Comparison of ENCODE assay signal across 25 cellular contexts in the genomic region with DNA sequence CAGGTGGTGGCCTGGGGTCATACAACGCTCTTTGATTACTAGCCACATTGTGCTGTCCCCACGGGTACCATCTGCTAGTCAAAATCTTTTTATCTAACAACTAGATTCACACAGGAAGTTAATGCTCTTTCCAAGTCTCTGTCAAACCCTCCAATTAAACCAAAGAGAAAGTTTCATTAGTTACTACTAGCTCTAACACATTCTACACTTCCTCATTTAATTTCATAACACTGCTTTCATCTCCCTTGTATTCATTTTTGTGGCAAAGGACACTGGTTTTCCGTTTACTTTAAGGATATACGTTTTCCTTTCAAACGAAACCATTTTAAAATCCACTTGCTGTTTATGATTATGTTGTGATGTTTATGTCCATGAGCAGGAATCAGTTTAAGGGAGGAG. TPM values are rescaled to one million over a fixed set of nuclear protein-coding genes. Genes with fewer than 3 reads are reported as not detected.
DNase-seq lines count a peak whose midpoint lies in the region; ATAC-seq, FAIRE-seq and TF ChIP-seq lines count a peak whose summit lies in the region.
"Had no signal": no experiment of that assay in that cellular context is flagged by ENCODE, and none has a peak within 500 bp of the region (broad histone marks: within the 10 kb centered on the region; RNA-seq: fewer than 3 reads in every experiment).

No MANE protein-coding gene starts in this region.

- no peak for ATAC-seq in psoas muscle
- ATAC-seq: PC-3 had no signal

- no peak overlapping the region for H3K4me3 Mint-ChIP-seq in T-helper 1 cell treated with Interleukin-12 subunit alpha and Interleukin-12 subunit beta and Interleukin-4 antibody, amounts not matched to agents 30 μg/mL and 1 μg/mL, for 36 hours
- H3K4me3 Mint-ChIP-seq in activated naive CD8-positive, alpha-beta T cell = no peak overlapping the region

- 58 to 73% (median 63%) methylated on average over 5 of the region's 5 CpGs for WGBS in psoas muscle, 3 donors

- H3K4me3 ChIP-seq in psoas muscle = peak overlapping the region; percentile 34
- H3K4me3 ChIP-seq in coronary artery = no peak overlapping the region
- H3K4me3 ChIP-seq: testis had no signal

- DNase-seq in T-helper 1 cell = no peak
- peak; percentile 8 to 75 for DNase-seq in NOMO-1 (lab: John Stamatoyannopoulos, UW; ENCODE audit: unreplicated experiment in 2 of 2)
- DNase-seq in psoas muscle = no peak
- no peak for DNase-seq in RCC 7860 (ENCODE audit: low spot score)
- no peak for DNase-seq in coronary artery (ENCODE audit: low spot score)
- no peak for DNase-seq in NCI-H2107 (lab: John Stamatoyannopoulos, UW)
- DNase-seq: activated CD4-positive, alpha-beta T cell treated with anti-CD3 and anti-CD28 coated beads for 48 hours; aorta; COR-L47; erythroblast; GDM1; KG1; kidney; NCI-H146; NCI-H446; PC-3; testis had no signal

- peaks cover 6 to 67% of the 10 kb centered on the region in 2 donors for H3K36me3 ChIP-seq in psoas muscle (ENCODE audit: insufficient read depth in 1 of 2, low read depth in 1 of 2)

- H3K4me1 ChIP-seq in psoas muscle = peaks cover 39% of the 10 kb centered on the region

- no peaks in the 10 kb centered on the region for H3K9me3 ChIP-seq in psoas muscle
- H3K9me3 ChIP-seq: testis had no signal

- no peaks in the 10 kb centered on the region for H3K27me3 Mint-ChIP-seq in T-helper 1 cell treated with Interleukin-12 subunit alpha and Interleukin-12 subunit beta and Interleukin-4 antibody, amounts not matched to agents 30 μg/mL and 1 μg/mL, for 36 hours (ENCODE audit: low read depth)
- no peaks in the 10 kb centered on the region for H3K27me3 Mint-ChIP-seq in activated naive CD8-positive, alpha-beta T cell

- peak overlapping the region; percentile 7 for H3K27ac Mint-ChIP-seq in T-helper 1 cell treated with Interleukin-12 subunit alpha and Interleukin-12 subunit beta and Interleukin-4 antibody, amounts not matched to agents 30 μg/mL and 1 μg/mL, for 36 hours
- H3K27ac Mint-ChIP-seq in activated naive CD8-positive, alpha-beta T cell = peak overlapping the region; percentile 50
- H3K27ac Mint-ChIP-seq: activated T-helper 2 cell treated with anti-CD3 and anti-CD28 coated beads, Interferon-gamma antibody, Interleukin-2, Interleukin-4, amounts not matched to agents 10 μg/mL and 5 μg/mL and 100 μg/mL, durations not matched to agents 14 hours and 24 hours and 36 hours had no signal

- H3K36me3 Mint-ChIP-seq in T-helper 1 cell treated with Interleukin-12 subunit alpha and Interleukin-12 subunit beta and Interleukin-4 antibody, amounts not matched to agents 30 μg/mL and 1 μg/mL, for 36 hours (ENCODE audit: low read depth) = peaks cover 18% of the 10 kb centered on the region
- peaks cover 4% of the 10 kb centered on the region for H3K36me3 Mint-ChIP-seq in activated naive CD8-positive, alpha-beta T cell

- H3K9me3 Mint-ChIP-seq in T-helper 1 cell treated with Interleukin-12 subunit alpha and Interleukin-12 subunit beta and Interleukin-4 antibody, amounts not matched to agents 30 μg/mL and 1 μg/mL, for 36 hours = no peaks in the 10 kb centered on the region
- no peaks in the 10 kb centered on the region for H3K9me3 Mint-ChIP-seq in activated naive CD8-positive, alpha-beta T cell (ENCODE audit: low read depth)
- H3K9me3 Mint-ChIP-seq: activated T-helper 2 cell treated with anti-CD3 and anti-CD28 coated beads, Interferon-gamma antibody, Interleukin-2, Interleukin-4, amounts not matched to agents 10 μg/mL and 5 μg/mL and 100 μg/mL, durations not matched to agents 14 hours and 24 hours and 36 hours had no signal

- H3K27ac ChIP-seq in psoas muscle (peak overlapping the region; percentile 63), coronary artery (no peak overlapping the region)
- H3K27ac ChIP-seq: testis had no signal

- intact Hi-C loops in psoas muscle (cut with DNase I) = no loop called here

- H3K27me3 ChIP-seq in psoas muscle (ENCODE audit: insufficient read depth in 3 of 3, low read length in 2 of 3) = no peaks in the 10 kb centered on the region
- H3K27me3 ChIP-seq: testis had no signal

- no peak for TF ChIP-seq CTCF in psoas muscle (IDR thresholded peaks at IDR 0.05)
- no peak for TF ChIP-seq CTCF in coronary artery (IDR thresholded peaks at IDR 0.05)

- no peak for FAIRE-seq in RCC 7860 (lab: Jason Lieb, UNC)
- FAIRE-seq: A204.1, colon, kidney had no signal

- peaks cover 20% of the 10 kb centered on the region for H3K4me1 Mint-ChIP-seq in T-helper 1 cell treated with Interleukin-12 subunit alpha and Interleukin-12 subunit beta and Interleukin-4 antibody, amounts not matched to agents 30 μg/mL and 1 μg/mL, for 36 hours (ENCODE audit: low read depth)
- H3K4me1 Mint-ChIP-seq in activated naive CD8-positive, alpha-beta T cell (ENCODE audit: low read depth) = peaks cover 20% of the 10 kb centered on the region

RNA-seq across cellular contexts. Expression of a gene that starts 5.3 kb away (rescaled TPM):
- total RNA-seq in psoas muscle = 100 to 1,000 TPM in 2 of 4 donors, 10 to 100 TPM in 2; 64.5 to 157 (median 109) TPM
- polyA plus RNA-seq in psoas muscle = 10 to 100 TPM; 11.1 to 46.4 (median 35.3) TPM

RNA-seq across cellular contexts. Expression of a gene that starts 17.5 kb away (rescaled TPM):
- 100 to 1,000 TPM in 3 of 4 donors, 10 to 100 TPM in 1; 70.3 to 150 (median 114) TPM for total RNA-seq in psoas muscle
- 100 to 1,000 TPM; 142 to 267 (median 162) TPM for polyA plus RNA-seq in psoas muscle

RNA-seq across cellular contexts. Expression of a gene that starts 50.0 kb away (rescaled TPM):
- total RNA-seq in psoas muscle = not detected
- polyA plus RNA-seq in psoas muscle = not detected
- total RNA-seq: activated T-helper 2 cell treated with anti-CD3 and anti-CD28 coated beads, Interferon-gamma antibody, Interleukin-2, Interleukin-4, amounts not matched to agents 10 μg/mL and 5 μg/mL and 100 μg/mL, durations not matched to agents 14 hours and 24 hours and 36 hours; aorta; kidney; mononuclear cell; PC-3; pulmonary artery endothelial cell; T-helper 1 cell treated with Interleukin-12 subunit alpha and Interleukin-12 subunit beta and Interleukin-4 antibody, amounts not matched to agents 30 ng/mL and 1 ng/mL, for 36 hours; testis had no signal
- polyA plus RNA-seq: aorta had no signal

Comparison
In these comparisons a context has a peak if more than half of its experiments do, and no peak if none do; other contexts are left out.
1. DNase-seq: peak in NOMO-1 (2 of 2); none in T-helper 1 cell (0 of 5), psoas muscle (0 of 2), RCC 7860 (single experiment), coronary artery (single experiment) and NCI-H2107 (single experiment).